In the genomic region with DNA sequence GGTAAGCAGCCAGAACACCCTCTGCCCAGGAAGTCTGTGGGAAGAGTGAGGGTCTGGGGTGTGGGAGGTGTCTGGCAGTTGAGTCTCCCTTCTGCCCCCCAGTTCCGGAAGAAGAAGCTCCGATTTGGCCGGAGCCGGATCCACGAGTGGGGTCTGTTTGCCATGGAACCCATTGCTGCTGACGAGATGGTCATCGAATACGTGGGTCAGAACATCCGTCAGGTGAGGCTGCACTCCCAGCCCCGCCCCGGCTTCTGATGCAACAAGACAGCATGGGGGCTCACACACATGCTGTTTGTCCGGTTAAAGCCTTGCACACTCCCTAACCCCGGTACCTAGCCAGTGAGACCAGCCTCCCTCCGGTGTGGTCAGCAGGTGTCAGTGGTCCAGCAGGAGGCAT, we compare ENCODE assay signal across 9 cellular contexts. TPM values are rescaled to one million over a fixed set of nuclear protein-coding genes. Genes with fewer than 3 reads are reported as not detected.
"Had no signal": no experiment of that assay in that cellular context is flagged by ENCODE, and none has a peak within 500 bp of the region (broad histone marks: within the 10 kb centered on the region; RNA-seq: fewer than 3 reads in every experiment).

No MANE protein-coding gene starts in this region.

- H3K27ac Mint-ChIP-seq: HFFc6, IgD-negative memory B cell had no signal

- H3K27ac ChIP-seq: GM23248, HL-60 had no signal

- H3K9ac ChIP-seq: GM23248 had no signal

- DNase-seq: GM23248, GOT3, H7, HFFc6 had no signal

- H3K9me3 ChIP-seq: HAP-1 had no signal

- H2AFZ ChIP-seq: GM23248 had no signal

- H3K27me3 Mint-ChIP-seq: IgD-negative memory B cell had no signal

- ATAC-seq: HCT116, HepG2 had no signal

- FAIRE-seq: HepG2 had no signal

- H3K9me3 Mint-ChIP-seq: HFFc6, IgD-negative memory B cell had no signal

- H3K4me3 ChIP-seq: GM23248, HAP-1 had no signal

- H3K4me3 Mint-ChIP-seq: HFFc6, IgD-negative memory B cell had no signal

RNA-seq across cellular contexts. Expression of a gene that starts 4.0 kb away (rescaled TPM):
- polyA plus RNA-seq: IgD-negative memory B cell had no signal
